ENCODE assay signal across 25 cellular contexts in the genomic region with DNA sequence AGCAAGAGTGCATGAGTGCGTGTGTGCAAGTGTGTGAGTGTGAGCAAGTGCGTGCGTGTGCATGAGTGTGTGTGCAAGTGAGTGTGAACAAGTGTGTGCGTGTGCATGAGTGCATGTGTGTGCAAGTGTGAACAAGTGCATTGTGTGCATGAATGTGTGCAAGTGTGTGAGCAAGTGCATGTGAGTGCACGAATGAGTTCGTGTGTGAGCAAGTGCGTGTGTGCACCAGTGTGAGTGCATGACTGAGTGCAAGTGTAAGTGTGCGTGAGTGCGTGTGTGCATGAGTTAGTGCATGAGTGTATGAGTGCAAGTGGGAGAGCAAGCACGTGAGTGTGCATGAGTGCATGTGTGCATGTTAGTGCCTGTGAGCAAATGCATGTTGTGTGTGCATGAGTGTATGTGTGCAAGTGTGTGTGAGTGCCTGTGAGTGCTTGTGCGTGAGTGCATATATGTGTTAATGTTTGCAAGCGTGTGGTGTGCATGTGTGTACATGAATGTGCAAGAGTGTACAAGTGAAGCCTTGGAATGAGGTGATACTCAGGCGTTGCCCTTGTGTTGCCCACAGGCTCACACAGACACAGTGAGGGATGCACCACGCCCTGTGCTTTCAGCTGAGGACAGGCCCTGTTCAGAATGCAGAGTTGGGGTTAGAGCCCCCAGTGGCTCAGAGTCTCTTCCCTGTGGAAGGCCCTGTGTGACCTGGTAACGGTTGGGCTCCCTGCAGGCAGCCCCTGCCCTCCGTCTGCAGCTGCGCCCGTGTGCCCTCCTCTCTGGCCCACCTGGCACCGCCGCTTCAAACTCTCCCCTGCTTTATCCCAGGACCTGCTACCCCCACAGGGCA.
DNase-seq lines count a peak whose midpoint lies in the region; ATAC-seq, FAIRE-seq and TF ChIP-seq lines count a peak whose summit lies in the region.
"Had no signal": no experiment of that assay in that cellular context is flagged by ENCODE, and none has a peak within 500 bp of the region (broad histone marks: within the 10 kb centered on the region; RNA-seq: fewer than 3 reads in every experiment).

No MANE protein-coding gene starts in this region.

- intact Hi-C loops in lower lobe of right lung (cut with DNase I), result no loop called here

- no peak overlapping the region for H3K27ac ChIP-seq in lower lobe of right lung
- H3K27ac ChIP-seq in temporal lobe (ENCODE audit: low read depth, low read length), result peak overlapping the region; percentile 60
- H3K27ac ChIP-seq: esophagus squamous epithelium, neutrophil, SJCRH30, thoracic aorta had no signal

- ATAC-seq in lower lobe of right lung (no peak), GM21515 (IDR thresholded peaks at IDR 0.05; ENCODE audit: unreplicated experiment) (no peak), GM19397 (IDR thresholded peaks at IDR 0.05; ENCODE audit: unreplicated experiment) (no peak)
- ATAC-seq: PC-3 had no signal

- no peak for TF ChIP-seq CTCF in bronchial epithelial cell (IDR thresholded peaks at IDR 0.05; ENCODE audit: insufficient read depth, low read length, severe bottlenecking)
- no peak for TF ChIP-seq CTCF in lower lobe of right lung (IDR thresholded peaks at IDR 0.05)

- no peaks in the 10 kb centered on the region for H3K9me3 ChIP-seq in lower lobe of right lung
- H3K9me3 ChIP-seq: esophagus squamous epithelium, SJCRH30, thoracic aorta had no signal

- H3K36me3 ChIP-seq in bronchial epithelial cell (ENCODE audit: control insufficient read depth, insufficient read depth, low read length) (peaks cover 1% of the 10 kb centered on the region), lower lobe of right lung (peaks cover 11% of the 10 kb centered on the region)
- H3K36me3 ChIP-seq: SJCRH30 had no signal

- H3K27me3 ChIP-seq in bronchial epithelial cell (ENCODE audit: control insufficient read depth, insufficient read depth, low read length), result no peaks in the 10 kb centered on the region
- H3K27me3 ChIP-seq in lower lobe of right lung (ENCODE audit: low read depth), result no peaks in the 10 kb centered on the region
- H3K27me3 ChIP-seq: esophagus squamous epithelium, neutrophil, SJCRH30 had no signal

- peaks cover 22% of the 10 kb centered on the region for H3K4me1 ChIP-seq in lower lobe of right lung
- H3K4me1 ChIP-seq: SJCRH30 had no signal

- DNase-seq in HTR-8/SVneo (ENCODE audit: insufficient read length, low spot score) (no peak), bronchial epithelial cell (ENCODE audit: low read depth) (no peak), lower lobe of right lung (peak; percentile 6), SKM-1 (lab: John Stamatoyannopoulos, UW; ENCODE audit: unreplicated experiment) (no peak)
- DNase-seq: activated CD4-positive, alpha-beta T cell treated with anti-CD3 and anti-CD28 coated beads, Interleukin-2, amount 50 U/mL, for 1 hour; activated CD8-positive, alpha-beta memory T cell treated with anti-CD3 and anti-CD28 coated beads, Interleukin-2, amount 50 U/mL, for 4 hours; activated gamma-delta T cell; amniotic stem cell; effector memory CD4-positive, alpha-beta T cell; EL; esophagus squamous epithelium; Kasumi-1; midbrain; NCI-H1048; NCI-H2029; NCI-H345; PC-3; retina; SJCRH30; T-helper 2 cell had no signal

- FAIRE-seq in HTR-8/SVneo (lab: Jason Lieb, UNC) (peak; percentile 71), bronchial epithelial cell (lab: Jason Lieb, UNC) (peak; percentile 92)

- H3K4me3 ChIP-seq in bronchial epithelial cell (ENCODE audit: low read depth, low read length), result no peak overlapping the region
- H3K4me3 ChIP-seq in lower lobe of right lung, result no peak overlapping the region
- H3K4me3 ChIP-seq: esophagus squamous epithelium, SJCRH30, thoracic aorta had no signal
